Comparison of ENCODE assay signal across 1 cellular context in genomic region chr6:36888654-36889481, GRCh38.
TF ChIP-seq lines count a peak whose summit lies in the region.

No MANE protein-coding gene starts in this region.

TF ChIP-seq in K562, 482 proteins besides CTCF, POLR2A, EP300 and RAD21 (continued from another document and continues in another):
- TF ChIP-seq, protein P1, sequence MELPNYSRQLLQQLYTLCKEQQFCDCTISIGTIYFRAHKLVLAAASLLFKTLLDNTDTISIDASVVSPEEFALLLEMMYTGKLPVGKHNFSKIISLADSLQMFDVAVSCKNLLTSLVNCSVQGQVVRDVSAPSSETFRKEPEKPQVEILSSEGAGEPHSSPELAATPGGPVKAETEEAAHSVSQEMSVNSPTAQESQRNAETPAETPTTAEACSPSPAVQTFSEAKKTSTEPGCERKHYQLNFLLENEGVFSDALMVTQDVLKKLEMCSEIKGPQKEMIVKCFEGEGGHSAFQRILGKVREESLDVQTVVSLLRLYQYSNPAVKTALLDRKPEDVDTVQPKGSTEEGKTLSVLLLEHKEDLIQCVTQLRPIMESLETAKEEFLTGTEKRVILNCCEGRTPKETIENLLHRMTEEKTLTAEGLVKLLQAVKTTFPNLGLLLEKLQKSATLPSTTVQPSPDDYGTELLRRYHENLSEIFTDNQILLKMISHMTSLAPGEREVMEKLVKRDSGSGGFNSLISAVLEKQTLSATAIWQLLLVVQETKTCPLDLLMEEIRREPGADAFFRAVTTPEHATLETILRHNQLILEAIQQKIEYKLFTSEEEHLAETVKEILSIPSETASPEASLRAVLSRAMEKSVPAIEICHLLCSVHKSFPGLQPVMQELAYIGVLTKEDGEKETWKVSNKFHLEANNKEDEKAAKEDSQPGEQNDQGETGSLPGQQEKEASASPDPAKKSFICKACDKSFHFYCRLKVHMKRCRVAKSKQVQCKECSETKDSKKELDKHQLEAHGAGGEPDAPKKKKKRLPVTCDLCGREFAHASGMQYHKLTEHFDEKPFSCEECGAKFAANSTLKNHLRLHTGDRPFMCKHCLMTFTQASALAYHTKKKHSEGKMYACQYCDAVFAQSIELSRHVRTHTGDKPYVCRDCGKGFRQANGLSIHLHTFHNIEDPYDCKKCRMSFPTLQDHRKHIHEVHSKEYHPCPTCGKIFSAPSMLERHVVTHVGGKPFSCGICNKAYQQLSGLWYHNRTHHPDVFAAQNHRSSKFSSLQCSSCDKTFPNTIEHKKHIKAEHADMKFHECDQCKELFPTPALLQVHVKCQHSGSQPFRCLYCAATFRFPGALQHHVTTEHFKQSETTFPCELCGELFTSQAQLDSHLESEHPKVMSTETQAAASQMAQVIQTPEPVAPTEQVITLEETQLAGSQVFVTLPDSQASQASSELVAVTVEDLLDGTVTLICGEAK (IDR thresholded peaks at IDR 0.05): peak; percentile 43; the same call in 1 of the 2 replicates
- TF ChIP-seq, protein P1 (CRISPR knock-in tag; IDR thresholded peaks at IDR 0.05): no peak
- TF ChIP-seq CREM (IDR thresholded peaks at IDR 0.05; ENCODE audit: low read depth) (peak; percentile 26; the same call in 1 of the 2 replicates), IFI16 (CRISPR knock-in tag; IDR thresholded peaks at IDR 0.05) (peak; percentile 34; the same call in 1 of the 2 replicates), ZNF217 (CRISPR knock-in tag; IDR thresholded peaks at IDR 0.05) (no peak), ZNF780A (CRISPR knock-in tag; IDR thresholded peaks at IDR 0.05) (no peak), U2AF2 (optimal IDR thresholded peaks at IDR 0.05; ENCODE audit: low read depth, low read length) (no peak), CBFB (CRISPR knock-in tag; IDR thresholded peaks at IDR 0.05) (no peak), KDM1A (IDR thresholded peaks at IDR 0.05) (peak; percentile 85 to 89), NR2C1 (IDR thresholded peaks at IDR 0.05) (peak; percentile 79), NR2C1 (tag; IDR thresholded peaks at IDR 0.05) (peak; percentile 76), CHAMP1 (IDR thresholded peaks at IDR 0.05) (peak; percentile 81; the same call in 1 of the 2 replicates), XRCC3 (IDR thresholded peaks at IDR 0.05) (no peak), YBX1 (IDR thresholded peaks at IDR 0.05) (no peak), ZNF311 (CRISPR knock-in tag; IDR thresholded peaks at IDR 0.05) (no peak), BRD4 (IDR thresholded peaks at IDR 0.05) (peak; percentile 39; the same call in 1 of the 2 replicates)
- TF ChIP-seq, protein P2, sequence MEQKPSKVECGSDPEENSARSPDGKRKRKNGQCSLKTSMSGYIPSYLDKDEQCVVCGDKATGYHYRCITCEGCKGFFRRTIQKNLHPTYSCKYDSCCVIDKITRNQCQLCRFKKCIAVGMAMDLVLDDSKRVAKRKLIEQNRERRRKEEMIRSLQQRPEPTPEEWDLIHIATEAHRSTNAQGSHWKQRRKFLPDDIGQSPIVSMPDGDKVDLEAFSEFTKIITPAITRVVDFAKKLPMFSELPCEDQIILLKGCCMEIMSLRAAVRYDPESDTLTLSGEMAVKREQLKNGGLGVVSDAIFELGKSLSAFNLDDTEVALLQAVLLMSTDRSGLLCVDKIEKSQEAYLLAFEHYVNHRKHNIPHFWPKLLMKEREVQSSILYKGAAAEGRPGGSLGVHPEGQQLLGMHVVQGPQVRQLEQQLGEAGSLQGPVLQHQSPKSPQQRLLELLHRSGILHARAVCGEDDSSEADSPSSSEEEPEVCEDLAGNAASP (IDR thresholded peaks at IDR 0.05): peak; percentile 94
- TF ChIP-seq, protein P3, sequence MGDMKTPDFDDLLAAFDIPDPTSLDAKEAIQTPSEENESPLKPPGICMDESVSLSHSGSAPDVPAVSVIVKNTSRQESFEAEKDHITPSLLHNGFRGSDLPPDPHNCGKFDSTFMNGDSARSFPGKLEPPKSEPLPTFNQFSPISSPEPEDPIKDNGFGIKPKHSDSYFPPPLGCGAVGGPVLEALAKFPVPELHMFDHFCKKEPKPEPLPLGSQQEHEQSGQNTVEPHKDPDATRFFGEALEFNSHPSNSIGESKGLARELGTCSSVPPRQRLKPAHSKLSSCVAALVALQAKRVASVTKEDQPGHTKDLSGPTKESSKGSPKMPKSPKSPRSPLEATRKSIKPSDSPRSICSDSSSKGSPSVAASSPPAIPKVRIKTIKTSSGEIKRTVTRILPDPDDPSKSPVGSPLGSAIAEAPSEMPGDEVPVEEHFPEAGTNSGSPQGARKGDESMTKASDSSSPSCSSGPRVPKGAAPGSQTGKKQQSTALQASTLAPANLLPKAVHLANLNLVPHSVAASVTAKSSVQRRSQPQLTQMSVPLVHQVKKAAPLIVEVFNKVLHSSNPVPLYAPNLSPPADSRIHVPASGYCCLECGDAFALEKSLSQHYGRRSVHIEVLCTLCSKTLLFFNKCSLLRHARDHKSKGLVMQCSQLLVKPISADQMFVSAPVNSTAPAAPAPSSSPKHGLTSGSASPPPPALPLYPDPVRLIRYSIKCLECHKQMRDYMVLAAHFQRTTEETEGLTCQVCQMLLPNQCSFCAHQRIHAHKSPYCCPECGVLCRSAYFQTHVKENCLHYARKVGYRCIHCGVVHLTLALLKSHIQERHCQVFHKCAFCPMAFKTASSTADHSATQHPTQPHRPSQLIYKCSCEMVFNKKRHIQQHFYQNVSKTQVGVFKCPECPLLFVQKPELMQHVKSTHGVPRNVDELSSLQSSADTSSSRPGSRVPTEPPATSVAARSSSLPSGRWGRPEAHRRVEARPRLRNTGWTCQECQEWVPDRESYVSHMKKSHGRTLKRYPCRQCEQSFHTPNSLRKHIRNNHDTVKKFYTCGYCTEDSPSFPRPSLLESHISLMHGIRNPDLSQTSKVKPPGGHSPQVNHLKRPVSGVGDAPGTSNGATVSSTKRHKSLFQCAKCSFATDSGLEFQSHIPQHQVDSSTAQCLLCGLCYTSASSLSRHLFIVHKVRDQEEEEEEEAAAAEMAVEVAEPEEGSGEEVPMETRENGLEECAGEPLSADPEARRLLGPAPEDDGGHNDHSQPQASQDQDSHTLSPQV (IDR thresholded peaks at IDR 0.05): peak; percentile 93
- TF ChIP-seq, protein P4, sequence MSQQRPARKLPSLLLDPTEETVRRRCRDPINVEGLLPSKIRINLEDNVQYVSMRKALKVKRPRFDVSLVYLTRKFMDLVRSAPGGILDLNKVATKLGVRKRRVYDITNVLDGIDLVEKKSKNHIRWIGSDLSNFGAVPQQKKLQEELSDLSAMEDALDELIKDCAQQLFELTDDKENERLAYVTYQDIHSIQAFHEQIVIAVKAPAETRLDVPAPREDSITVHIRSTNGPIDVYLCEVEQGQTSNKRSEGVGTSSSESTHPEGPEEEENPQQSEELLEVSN (IDR thresholded peaks at IDR 0.05; ENCODE audit: borderline replicate concordance in 1 of 2, extremely low read depth in 1 of 2, insufficient read depth in 1 of 2, insufficient read length in 1 of 2, low read depth in 1 of 2, low read length in 1 of 2, poor library complexity in 1 of 2, severe bottlenecking in 1 of 2): no peak
- TF ChIP-seq, protein P5, sequence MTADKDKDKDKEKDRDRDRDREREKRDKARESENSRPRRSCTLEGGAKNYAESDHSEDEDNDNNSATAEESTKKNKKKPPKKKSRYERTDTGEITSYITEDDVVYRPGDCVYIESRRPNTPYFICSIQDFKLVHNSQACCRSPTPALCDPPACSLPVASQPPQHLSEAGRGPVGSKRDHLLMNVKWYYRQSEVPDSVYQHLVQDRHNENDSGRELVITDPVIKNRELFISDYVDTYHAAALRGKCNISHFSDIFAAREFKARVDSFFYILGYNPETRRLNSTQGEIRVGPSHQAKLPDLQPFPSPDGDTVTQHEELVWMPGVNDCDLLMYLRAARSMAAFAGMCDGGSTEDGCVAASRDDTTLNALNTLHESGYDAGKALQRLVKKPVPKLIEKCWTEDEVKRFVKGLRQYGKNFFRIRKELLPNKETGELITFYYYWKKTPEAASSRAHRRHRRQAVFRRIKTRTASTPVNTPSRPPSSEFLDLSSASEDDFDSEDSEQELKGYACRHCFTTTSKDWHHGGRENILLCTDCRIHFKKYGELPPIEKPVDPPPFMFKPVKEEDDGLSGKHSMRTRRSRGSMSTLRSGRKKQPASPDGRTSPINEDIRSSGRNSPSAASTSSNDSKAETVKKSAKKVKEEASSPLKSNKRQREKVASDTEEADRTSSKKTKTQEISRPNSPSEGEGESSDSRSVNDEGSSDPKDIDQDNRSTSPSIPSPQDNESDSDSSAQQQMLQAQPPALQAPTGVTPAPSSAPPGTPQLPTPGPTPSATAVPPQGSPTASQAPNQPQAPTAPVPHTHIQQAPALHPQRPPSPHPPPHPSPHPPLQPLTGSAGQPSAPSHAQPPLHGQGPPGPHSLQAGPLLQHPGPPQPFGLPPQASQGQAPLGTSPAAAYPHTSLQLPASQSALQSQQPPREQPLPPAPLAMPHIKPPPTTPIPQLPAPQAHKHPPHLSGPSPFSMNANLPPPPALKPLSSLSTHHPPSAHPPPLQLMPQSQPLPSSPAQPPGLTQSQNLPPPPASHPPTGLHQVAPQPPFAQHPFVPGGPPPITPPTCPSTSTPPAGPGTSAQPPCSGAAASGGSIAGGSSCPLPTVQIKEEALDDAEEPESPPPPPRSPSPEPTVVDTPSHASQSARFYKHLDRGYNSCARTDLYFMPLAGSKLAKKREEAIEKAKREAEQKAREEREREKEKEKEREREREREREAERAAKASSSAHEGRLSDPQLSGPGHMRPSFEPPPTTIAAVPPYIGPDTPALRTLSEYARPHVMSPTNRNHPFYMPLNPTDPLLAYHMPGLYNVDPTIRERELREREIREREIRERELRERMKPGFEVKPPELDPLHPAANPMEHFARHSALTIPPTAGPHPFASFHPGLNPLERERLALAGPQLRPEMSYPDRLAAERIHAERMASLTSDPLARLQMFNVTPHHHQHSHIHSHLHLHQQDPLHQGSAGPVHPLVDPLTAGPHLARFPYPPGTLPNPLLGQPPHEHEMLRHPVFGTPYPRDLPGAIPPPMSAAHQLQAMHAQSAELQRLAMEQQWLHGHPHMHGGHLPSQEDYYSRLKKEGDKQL (CRISPR knock-in tag; IDR thresholded peaks at IDR 0.05; ENCODE audit: borderline replicate concordance): no peak
- TF ChIP-seq, protein P6, sequence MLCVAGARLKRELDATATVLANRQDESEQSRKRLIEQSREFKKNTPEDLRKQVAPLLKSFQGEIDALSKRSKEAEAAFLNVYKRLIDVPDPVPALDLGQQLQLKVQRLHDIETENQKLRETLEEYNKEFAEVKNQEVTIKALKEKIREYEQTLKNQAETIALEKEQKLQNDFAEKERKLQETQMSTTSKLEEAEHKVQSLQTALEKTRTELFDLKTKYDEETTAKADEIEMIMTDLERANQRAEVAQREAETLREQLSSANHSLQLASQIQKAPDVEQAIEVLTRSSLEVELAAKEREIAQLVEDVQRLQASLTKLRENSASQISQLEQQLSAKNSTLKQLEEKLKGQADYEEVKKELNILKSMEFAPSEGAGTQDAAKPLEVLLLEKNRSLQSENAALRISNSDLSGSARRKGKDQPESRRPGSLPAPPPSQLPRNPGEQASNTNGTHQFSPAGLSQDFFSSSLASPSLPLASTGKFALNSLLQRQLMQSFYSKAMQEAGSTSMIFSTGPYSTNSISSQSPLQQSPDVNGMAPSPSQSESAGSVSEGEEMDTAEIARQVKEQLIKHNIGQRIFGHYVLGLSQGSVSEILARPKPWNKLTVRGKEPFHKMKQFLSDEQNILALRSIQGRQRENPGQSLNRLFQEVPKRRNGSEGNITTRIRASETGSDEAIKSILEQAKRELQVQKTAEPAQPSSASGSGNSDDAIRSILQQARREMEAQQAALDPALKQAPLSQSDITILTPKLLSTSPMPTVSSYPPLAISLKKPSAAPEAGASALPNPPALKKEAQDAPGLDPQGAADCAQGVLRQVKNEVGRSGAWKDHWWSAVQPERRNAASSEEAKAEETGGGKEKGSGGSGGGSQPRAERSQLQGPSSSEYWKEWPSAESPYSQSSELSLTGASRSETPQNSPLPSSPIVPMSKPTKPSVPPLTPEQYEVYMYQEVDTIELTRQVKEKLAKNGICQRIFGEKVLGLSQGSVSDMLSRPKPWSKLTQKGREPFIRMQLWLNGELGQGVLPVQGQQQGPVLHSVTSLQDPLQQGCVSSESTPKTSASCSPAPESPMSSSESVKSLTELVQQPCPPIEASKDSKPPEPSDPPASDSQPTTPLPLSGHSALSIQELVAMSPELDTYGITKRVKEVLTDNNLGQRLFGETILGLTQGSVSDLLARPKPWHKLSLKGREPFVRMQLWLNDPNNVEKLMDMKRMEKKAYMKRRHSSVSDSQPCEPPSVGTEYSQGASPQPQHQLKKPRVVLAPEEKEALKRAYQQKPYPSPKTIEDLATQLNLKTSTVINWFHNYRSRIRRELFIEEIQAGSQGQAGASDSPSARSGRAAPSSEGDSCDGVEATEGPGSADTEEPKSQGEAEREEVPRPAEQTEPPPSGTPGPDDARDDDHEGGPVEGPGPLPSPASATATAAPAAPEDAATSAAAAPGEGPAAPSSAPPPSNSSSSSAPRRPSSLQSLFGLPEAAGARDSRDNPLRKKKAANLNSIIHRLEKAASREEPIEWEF (CRISPR knock-in tag; IDR thresholded peaks at IDR 0.05): peak; percentile 69; the same call in 1 of the 2 replicates
